In genomic region chr5:54733101-54733500, GRCh38 we compare ENCODE assay signal across 21 cellular contexts.
DNase-seq lines count a peak whose midpoint lies in the region; ATAC-seq, FAIRE-seq and TF ChIP-seq lines count a peak whose summit lies in the region.
"Had no signal": no experiment of that assay in that cellular context is flagged by ENCODE, and none has a peak within 500 bp of the region (broad histone marks: within the 10 kb centered on the region; RNA-seq: fewer than 3 reads in every experiment).

No MANE protein-coding gene starts in this region.

- no CpG with 5 or more reads among the region's 2 CpGs for WGBS in mesendoderm (ENCODE audit: extremely low coverage, insufficient coverage, low lambda C conversion rate)
- 48 to 50% methylated on average over 2 of the region's 2 CpGs for WGBS in pancreas, 2 donors

- no peak overlapping the region for H3K4me3 ChIP-seq in SK-N-MC
- no peak overlapping the region for H3K4me3 ChIP-seq in astrocyte (ENCODE audit: insufficient read depth, low read depth, low read length)
- no peak overlapping the region for H3K4me3 ChIP-seq in mesendoderm (ENCODE audit: low read length)
- no peak overlapping the region for H3K4me3 ChIP-seq in pancreas
- H3K4me3 ChIP-seq: GM12878, GM23338 had no signal

- H3K27me3 ChIP-seq in astrocyte (ENCODE audit: insufficient read depth, low read length) (no peaks in the 10 kb centered on the region), mesendoderm (ENCODE audit: insufficient read depth, low read length, poor library complexity) (no peaks in the 10 kb centered on the region), pancreas (no peaks in the 10 kb centered on the region)

- ATAC-seq in HG02973 (IDR thresholded peaks at IDR 0.05; ENCODE audit: unreplicated experiment) (no peak), pancreas (no peak), GM21360 (IDR thresholded peaks at IDR 0.05; ENCODE audit: unreplicated experiment) (no peak)
- ATAC-seq: GM12878, GM23338, HCT116 had no signal

- H2AFZ ChIP-seq in astrocyte (ENCODE audit: low read depth, low read length), result no peak overlapping the region
- H2AFZ ChIP-seq: GM23338 had no signal

- H3K23ac ChIP-seq in mesendoderm (ENCODE audit: low read length), result no peak overlapping the region

- H3K27ac ChIP-seq in SK-N-MC (peak overlapping the region; percentile 75), astrocyte (ENCODE audit: low read depth, low read length) (no peak overlapping the region), mesendoderm (ENCODE audit: low read depth, low read length) (no peak overlapping the region), pancreas (no peak overlapping the region)

- FAIRE-seq in astrocyte (lab: Jason Lieb, UNC) (peak; percentile 29), pancreas (lab: Jason Lieb, UNC) (no peak)
- FAIRE-seq: D721Med, GM12878, GM19239 had no signal

- H3K27ac Mint-ChIP-seq in astrocyte (ENCODE audit: unreplicated experiment), result no peak overlapping the region
- H3K27ac Mint-ChIP-seq: CD4-positive, alpha-beta memory T cell; GM23338; H9 had no signal

- no peak overlapping the region for H3K4ac ChIP-seq in mesendoderm (ENCODE audit: low read depth, low read length)

- peaks cover 4% of the 10 kb centered on the region for H3K27me3 Mint-ChIP-seq in astrocyte (ENCODE audit: low read depth, unreplicated experiment)

- no peaks in the 10 kb centered on the region for H3K36me3 Mint-ChIP-seq in astrocyte (ENCODE audit: low read depth, unreplicated experiment)
- H3K36me3 Mint-ChIP-seq: CD4-positive, alpha-beta memory T cell had no signal

- H2AK5ac ChIP-seq in mesendoderm (ENCODE audit: low read length), result no peak overlapping the region

- H3K4me1 ChIP-seq in astrocyte (ENCODE audit: insufficient read depth, low read length) (peaks cover 3% of the 10 kb centered on the region), mesendoderm (ENCODE audit: control insufficient read depth, low read depth, low read length) (peaks cover 2% of the 10 kb centered on the region), pancreas (no peaks in the 10 kb centered on the region)
- H3K4me1 ChIP-seq: Caco-2 had no signal

- no peaks in the 10 kb centered on the region for H4K20me1 ChIP-seq in astrocyte (ENCODE audit: insufficient read depth, low read length)

- peaks cover 3% of the 10 kb centered on the region; the same call in 1 of the 2 replicates for H3K9me3 ChIP-seq in SK-N-MC (ENCODE audit: low read depth, low read length)
- no peaks in the 10 kb centered on the region for H3K9me3 ChIP-seq in astrocyte (ENCODE audit: insufficient read depth, low read depth, low read length)
- H3K9me3 ChIP-seq in pancreas, result no peaks in the 10 kb centered on the region
- H3K9me3 ChIP-seq: Caco-2 had no signal

- H3K79me2 ChIP-seq in astrocyte (ENCODE audit: insufficient read depth, low read length), result no peaks in the 10 kb centered on the region
- H3K79me2 ChIP-seq in mesendoderm (ENCODE audit: control insufficient read depth, insufficient read depth, low read length), result no peaks in the 10 kb centered on the region

- no peak overlapping the region for H3K4me3 Mint-ChIP-seq in astrocyte (ENCODE audit: unreplicated experiment)
- H3K4me3 Mint-ChIP-seq: CD4-positive, alpha-beta memory T cell; GM23338; H9 had no signal

- no peak overlapping the region for H4K5ac ChIP-seq in mesendoderm (ENCODE audit: low read length)

- H2BK5ac ChIP-seq in mesendoderm (ENCODE audit: low read length), result no peak overlapping the region

- no peaks in the 10 kb centered on the region for H3K9me3 Mint-ChIP-seq in astrocyte (ENCODE audit: unreplicated experiment)
- H3K9me3 Mint-ChIP-seq: CD4-positive, alpha-beta memory T cell; GM23338; H9 had no signal

- H3K79me1 ChIP-seq in mesendoderm (ENCODE audit: low read length), result no peaks in the 10 kb centered on the region

- no peak for DNase-seq in SK-N-MC (ENCODE audit: low read depth, low spot score)
- no peak for DNase-seq in astrocyte (ENCODE audit: low read depth)
- peak; percentile 64 for DNase-seq in fibroblast of gingiva (ENCODE audit: low read depth)
- DNase-seq in mesendoderm, result no peak
- DNase-seq in SIG-M5 (lab: John Stamatoyannopoulos, UW), result no peak
- DNase-seq in pancreas, result no peak
- DNase-seq: C1 segment of cervical spinal cord; Caco-2; CD4-positive, alpha-beta memory T cell; DMS 273 treated with DMSO at 0.1 percent for 48 hours; DMS79; EL; GDM1; H9 had no signal

- intact Hi-C loops in pancreas (cut with DNase I), result no loop called here

- H3K36me3 ChIP-seq in SK-N-MC (ENCODE audit: insufficient read depth, low read length) (no peaks in the 10 kb centered on the region; the same call in 1 of the 2 replicates), astrocyte (ENCODE audit: insufficient read depth, low read length) (no peaks in the 10 kb centered on the region), mesendoderm (ENCODE audit: control insufficient read depth, insufficient read depth, low read length) (no peaks in the 10 kb centered on the region), pancreas (no peaks in the 10 kb centered on the region)

- H3K4me2 ChIP-seq in astrocyte (ENCODE audit: low read length), result no peak overlapping the region
- H3K4me2 ChIP-seq in mesendoderm (ENCODE audit: low read length), result no peak overlapping the region
- H3K4me2 ChIP-seq: GM23338 had no signal

- H2BK15ac ChIP-seq in mesendoderm (replicated peaks; ENCODE audit: low read depth), result no peak overlapping the region

- no peak overlapping the region for H4K8ac ChIP-seq in mesendoderm (ENCODE audit: low read depth, low read length)

- H3K18ac ChIP-seq in mesendoderm (ENCODE audit: low read length), result peak overlapping the region; percentile 68

- no peaks in the 10 kb centered on the region for H3K4me1 Mint-ChIP-seq in astrocyte (ENCODE audit: low read depth, unreplicated experiment)
- H3K4me1 Mint-ChIP-seq: CD4-positive, alpha-beta memory T cell; GM23338 had no signal

- H3K9ac ChIP-seq in SK-N-MC (ENCODE audit: insufficient read length) (no peak overlapping the region), astrocyte (ENCODE audit: low read length) (no peak overlapping the region), mesendoderm (ENCODE audit: low read length) (no peak overlapping the region)

- no peak overlapping the region for H3K56ac ChIP-seq in mesendoderm (ENCODE audit: low read length)

- H2BK120ac ChIP-seq in mesendoderm (ENCODE audit: low read depth, low read length), result no peak overlapping the region

- no peak for TF ChIP-seq CTCF in astrocyte (IDR thresholded peaks at IDR 0.05; ENCODE audit: insufficient read depth, low read depth, low read length)
- TF ChIP-seq CTCF in pancreas (IDR thresholded peaks at IDR 0.05), result no peak
